In genomic region chr7:76053461-76053860, GRCh38 we compare ENCODE assay signal across 17 cellular contexts. TPM values are rescaled to one million over a fixed set of nuclear protein-coding genes. Genes with fewer than 3 reads are reported as not detected.
A peak's percentile ranks its signal among the peaks of the same experiment; 100 is the strongest.
DNase-seq lines count a peak whose midpoint lies in the region; ATAC-seq and TF ChIP-seq lines count a peak whose summit lies in the region.
"Had no signal": no experiment of that assay in that cellular context is flagged by ENCODE, and none has a peak within 500 bp of the region (broad histone marks: within the 10 kb centered on the region; RNA-seq: fewer than 3 reads in every experiment).

No MANE protein-coding gene starts in this region.

- no peak for TF ChIP-seq POLR2A in thyroid gland (IDR thresholded peaks at IDR 0.05)

- peaks cover 39% of the 10 kb centered on the region for H3K36me3 Mint-ChIP-seq in CD4-positive, CD25-positive, alpha-beta regulatory T cell
- peaks cover 94% of the 10 kb centered on the region for H3K36me3 Mint-ChIP-seq in activated T-helper 17 cell treated with anti-CD3 and anti-CD28 coated beads, Interleukin-2, amount 50 U/mL, for 72 hours (ENCODE audit: low read depth)
- peaks cover 10% of the 10 kb centered on the region for H3K36me3 Mint-ChIP-seq in mesothelial cell of epicardium

- H3K9me3 Mint-ChIP-seq in CD4-positive, CD25-positive, alpha-beta regulatory T cell: peaks cover 0 to 1% (median 0%) of the 10 kb centered on the region in 7 donors
- H3K9me3 Mint-ChIP-seq in activated T-helper 17 cell treated with anti-CD3 and anti-CD28 coated beads, Interleukin-2, amount 50 U/mL, for 72 hours: no peaks in the 10 kb centered on the region
- H3K9me3 Mint-ChIP-seq in mesothelial cell of epicardium: no peaks in the 10 kb centered on the region

- no peak overlapping the region for H3K4me3 ChIP-seq in CD4-positive, CD25-positive, alpha-beta regulatory T cell (ENCODE audit: low read depth, low read length)
- H3K4me3 ChIP-seq in HEK293 (ENCODE audit: low read depth, low read length): no peak overlapping the region
- no peak overlapping the region for H3K4me3 ChIP-seq in thyroid gland (replicated peaks in 1 of 3)
- H3K4me3 ChIP-seq: SJCRH30, thoracic aorta had no signal

- no peak overlapping the region for H3K4me3 Mint-ChIP-seq in CD4-positive, CD25-positive, alpha-beta regulatory T cell
- H3K4me3 Mint-ChIP-seq in activated T-helper 17 cell treated with anti-CD3 and anti-CD28 coated beads, Interleukin-2, amount 50 U/mL, for 72 hours: no peak overlapping the region
- no peak overlapping the region for H3K4me3 Mint-ChIP-seq in mesothelial cell of epicardium

- peaks cover 26% of the 10 kb centered on the region for H3K4me1 ChIP-seq in CD4-positive, CD25-positive, alpha-beta regulatory T cell (ENCODE audit: control insufficient read depth, insufficient read depth, low read length, poor library complexity, severe bottlenecking)
- H3K4me1 ChIP-seq in HEK293 (ENCODE audit: control insufficient read depth, insufficient read depth, low read length): no peaks in the 10 kb centered on the region; the same call in 1 of the 2 replicates
- peaks cover 6 to 13% of the 10 kb centered on the region in 2 donors for H3K4me1 ChIP-seq in thyroid gland

- no peaks in the 10 kb centered on the region for H3K9me3 ChIP-seq in CD4-positive, CD25-positive, alpha-beta regulatory T cell (ENCODE audit: control insufficient read depth in 2 of 2, low read length in 2 of 2)
- H3K9me3 ChIP-seq in HEK293 (ENCODE audit: control insufficient read depth, insufficient read depth, low read depth, low read length) (no peaks in the 10 kb centered on the region), thyroid gland (no peaks in the 10 kb centered on the region)
- H3K9me3 ChIP-seq: SJCRH30, thoracic aorta had no signal

- no peak for TF ChIP-seq CTCF in HEK293 (tag by site-specific recombination; IDR thresholded peaks at IDR 0.05)
- no peak for TF ChIP-seq CTCF in mesothelial cell of epicardium (IDR thresholded peaks at IDR 0.05; ENCODE audit: unreplicated experiment)
- no peak for TF ChIP-seq CTCF in thyroid gland (IDR thresholded peaks at IDR 0.05)

- DNase-seq in CD4-positive, CD25-positive, alpha-beta regulatory T cell: no peak
- DNase-seq in mesothelial cell of epicardium (ENCODE audit: low spot score in 2 of 2, unreplicated experiment in 2 of 2) (no peak), NCI-H2107 (lab: John Stamatoyannopoulos, UW) (no peak), thyroid gland (no peak)
- DNase-seq: activated CD4-positive, CD25-positive, alpha-beta regulatory T cell treated with anti-CD3 and anti-CD28 coated beads, Interleukin-2, amount 50 U/mL, for 72 hours; activated CD8-positive, alpha-beta memory T cell treated with anti-CD3 and anti-CD28 coated beads, Interleukin-2, amount 50 U/mL, for 48 hours; activated naive CD4-positive, alpha-beta T cell treated with anti-CD3 and anti-CD28 coated beads, Interleukin-2, amount 50 U/mL, for 16 hours; hippocampal formation; NCI-H1092 treated with DMSO at 0.1 percent for 48 hours; SJCRH30; stimulated activated CD4-positive, alpha-beta T cell treated with anti-CD3 and anti-CD28 coated beads, Interleukin-4, amount 100 ng/mL, for 1 hour; T-helper 9 cell had no signal

- H3K4me1 Mint-ChIP-seq in CD4-positive, CD25-positive, alpha-beta regulatory T cell: peaks cover 13 to 55% (median 29%) of the 10 kb centered on the region in 4 donors
- H3K4me1 Mint-ChIP-seq in activated T-helper 17 cell treated with anti-CD3 and anti-CD28 coated beads, Interleukin-2, amount 50 U/mL, for 72 hours: peaks cover 27% of the 10 kb centered on the region
- peaks cover 11% of the 10 kb centered on the region for H3K4me1 Mint-ChIP-seq in mesothelial cell of epicardium

- CTCF ChIA-PET in HEK293 (lab: Yijun Ruan, JAX): interaction anchor here (0.6 kb wide), 1 partner anchor 127 kb away, joined by 6 read pairs; no protein-coding TSS in a partner anchor

- peak overlapping the region; percentile 25 for H3K27ac ChIP-seq in CD4-positive, CD25-positive, alpha-beta regulatory T cell (ENCODE audit: insufficient read depth, low read length, poor library complexity, severe bottlenecking)
- H3K27ac ChIP-seq in HEK293 (ENCODE audit: extremely low read depth, low read depth, low read length) (peak overlapping the region; percentile 12; the same call in 1 of the 2 replicates), thyroid gland (no peak overlapping the region)
- H3K27ac ChIP-seq: SJCRH30, thoracic aorta had no signal

- peaks cover 49% of the 10 kb centered on the region for H3K36me3 ChIP-seq in CD4-positive, CD25-positive, alpha-beta regulatory T cell (ENCODE audit: control insufficient read depth, insufficient read depth, low read length)
- H3K36me3 ChIP-seq in HEK293 (ENCODE audit: control insufficient read depth in 2 of 2, insufficient read depth in 1 of 2, low read length in 2 of 2) (peaks cover 31 to 82% of the 10 kb centered on the region in 2 experiments), thyroid gland (peaks cover 11 to 22% of the 10 kb centered on the region in 2 donors)

- H3K27me3 ChIP-seq in CD4-positive, CD25-positive, alpha-beta regulatory T cell (ENCODE audit: control insufficient read depth, insufficient read depth, low read length): no peaks in the 10 kb centered on the region
- H3K27me3 ChIP-seq in thyroid gland: no peaks in the 10 kb centered on the region
- H3K27me3 ChIP-seq: SJCRH30 had no signal

- ATAC-seq in CD4-positive, CD25-positive, alpha-beta regulatory T cell (ENCODE audit: low read depth in 2 of 2): no peak
- peak; percentile 60 for ATAC-seq in activated T-helper 17 cell treated with anti-CD3 and anti-CD28 coated beads, Interleukin-2, amount 50 U/mL, for 72 hours (replicated peaks)
- no peak for ATAC-seq in GM21390 (IDR thresholded peaks at IDR 0.05; ENCODE audit: unreplicated experiment)
- ATAC-seq in HG02885 (IDR thresholded peaks at IDR 0.05; ENCODE audit: poor library complexity, unreplicated experiment): no peak

- WGBS in thyroid gland, 2 donors: 77 to 83% methylated on average over 6 of the region's 6 CpGs

- intact Hi-C loops in thyroid gland (cut with DNase I): no loop called here

- H3K27ac Mint-ChIP-seq in CD4-positive, CD25-positive, alpha-beta regulatory T cell: peak overlapping the region; percentile 22 to 74 (median 44)
- peak overlapping the region; percentile 61 for H3K27ac Mint-ChIP-seq in activated T-helper 17 cell treated with anti-CD3 and anti-CD28 coated beads, Interleukin-2, amount 50 U/mL, for 72 hours
- peak overlapping the region; percentile 30 for H3K27ac Mint-ChIP-seq in mesothelial cell of epicardium

- no peaks in the 10 kb centered on the region for H3K27me3 Mint-ChIP-seq in CD4-positive, CD25-positive, alpha-beta regulatory T cell
- no peaks in the 10 kb centered on the region for H3K27me3 Mint-ChIP-seq in activated T-helper 17 cell treated with anti-CD3 and anti-CD28 coated beads, Interleukin-2, amount 50 U/mL, for 72 hours
- H3K27me3 Mint-ChIP-seq in mesothelial cell of epicardium (ENCODE audit: low read depth): no peaks in the 10 kb centered on the region

- POLR2A ChIA-PET in HEK293 (lab: Yijun Ruan, JAX): interaction anchor here (1.3 to 1.4 kb wide), 2 partner anchors 9 to 15 kb away, joined by 3 to 4 read pairs; no protein-coding TSS in a partner anchor

TF ChIP-seq in HEK293, 187 proteins besides CTCF, POLR2A, EP300 and RAD21:
- TF ChIP-seq FEZF1 (tag by site-specific recombination; IDR thresholded peaks at IDR 0.05) (no peak), REST (tag by site-specific recombination; IDR thresholded peaks at IDR 0.05) (no peak), ZEB2 (tag by site-specific recombination; IDR thresholded peaks at IDR 0.05) (no peak), ZNF776 (tag by site-specific recombination; IDR thresholded peaks at IDR 0.05; ENCODE audit: borderline replicate concordance) (no peak)

RNA-seq across cellular contexts. Expression of gene MDH2, which starts 5.6 kb away (rescaled TPM):
- 70.6 TPM for total RNA-seq in CD4-positive, CD25-positive, alpha-beta regulatory T cell
- polyA plus RNA-seq in CD4-positive, CD25-positive, alpha-beta regulatory T cell: 100 to 1,000 TPM; 151 to 237 (median 178) TPM
- total RNA-seq in activated T-helper 17 cell treated with anti-CD3 and anti-CD28 coated beads, Interleukin-2, amount 50 U/mL, for 72 hours: 100 to 1,000 TPM; 155 to 231 TPM
- total RNA-seq in mesothelial cell of epicardium (133 to 142 TPM (median 137 TPM) in 3 replicates), thyroid gland (100 to 1,000 TPM in 2 of 4 donors, 10 to 100 TPM in 2; 70.8 to 119 (median 95.2) TPM)

RNA-seq across cellular contexts. Expression of gene STYXL1, which starts 5.7 kb away (rescaled TPM):
- 16.8 TPM for total RNA-seq in CD4-positive, CD25-positive, alpha-beta regulatory T cell
- polyA plus RNA-seq in CD4-positive, CD25-positive, alpha-beta regulatory T cell: 10 to 100 TPM; 61.9 to 80.8 (median 64.6) TPM
- total RNA-seq in activated T-helper 17 cell treated with anti-CD3 and anti-CD28 coated beads, Interleukin-2, amount 50 U/mL, for 72 hours: 10 to 100 TPM; 31.0 to 31.1 TPM
- total RNA-seq in mesothelial cell of epicardium: 35.3 to 40.7 TPM (median 39.9 TPM) in 3 replicates
- total RNA-seq in thyroid gland: 10 to 100 TPM; 14.5 to 53.7 (median 29.1) TPM

RNA-seq across cellular contexts. Expression of gene TMEM120A, which starts 59.1 kb away (rescaled TPM):
- 51.5 TPM for total RNA-seq in CD4-positive, CD25-positive, alpha-beta regulatory T cell
- 10 to 100 TPM; 41.9 to 66.5 (median 62.1) TPM for polyA plus RNA-seq in CD4-positive, CD25-positive, alpha-beta regulatory T cell
- 10 to 100 TPM; 30.5 to 51.7 TPM for total RNA-seq in activated T-helper 17 cell treated with anti-CD3 and anti-CD28 coated beads, Interleukin-2, amount 50 U/mL, for 72 hours
- total RNA-seq in mesothelial cell of epicardium (13.8 to 21.2 TPM (median 17.8 TPM) in 3 replicates), thyroid gland (10 to 100 TPM; 25.4 to 38.2 (median 34.9) TPM)

Comparison
In these comparisons a context has a peak if more than half of its experiments do, and no peak if none do; other contexts are left out.
1. H3K27ac ChIP-seq: peak in CD4-positive, CD25-positive, alpha-beta regulatory T cell (single experiment) and HEK293 (single experiment); none in thyroid gland (0 of 3).
2. Peak in every context shown above with its lines, with median percentiles within 50 percentile points of each other: H3K27ac Mint-ChIP-seq.